Comparison of ENCODE assay signal across 26 cellular contexts in the genomic region with DNA sequence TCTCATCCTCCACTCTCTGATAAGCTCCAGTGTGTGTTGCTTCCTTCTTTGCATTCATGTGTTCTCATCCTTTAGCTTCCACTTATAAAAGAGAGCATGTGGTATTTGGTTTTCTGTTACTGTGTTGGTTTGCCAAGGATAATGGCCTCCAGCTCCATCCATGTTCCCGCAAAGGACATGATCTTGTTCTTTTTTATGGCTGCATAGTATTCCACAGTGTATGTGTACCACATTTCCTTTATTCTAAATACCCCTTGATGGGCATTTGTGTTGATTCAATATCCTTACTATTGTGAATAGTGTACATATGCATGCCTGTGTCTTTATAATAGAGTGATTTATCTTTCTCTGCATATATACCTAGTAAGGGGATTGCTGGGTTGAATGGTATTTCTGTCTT.
"Had no signal": no experiment of that assay in that cellular context is flagged by ENCODE, and none has a peak within 500 bp of the region (broad histone marks: within the 10 kb centered on the region; RNA-seq: fewer than 3 reads in every experiment).

No MANE protein-coding gene starts in this region.

- FAIRE-seq: urothelium cell line had no signal

- H3K4me1 ChIP-seq: stomach, suprapubic skin, testis, thyroid gland, tibial nerve, transverse colon, upper lobe of left lung, upper lobe of right lung, uterus, vagina had no signal

- H3K36me3 ChIP-seq: stomach, suprapubic skin, thoracic aorta, thyroid gland, tibial nerve, transverse colon, upper lobe of left lung, upper lobe of right lung, uterus, vagina had no signal

- H3K27ac ChIP-seq: stomach, suprapubic skin, testis, thyroid gland, tibial nerve, transverse colon, upper lobe of left lung, upper lobe of right lung, uterus, vagina had no signal

- H3K4me3 ChIP-seq: stomach, suprapubic skin, testis, thoracic aorta, thyroid gland, tibial nerve, transverse colon, upper lobe of left lung, upper lobe of right lung, uterus, vagina had no signal

- H3K27me3 ChIP-seq: stomach, suprapubic skin, testis, thyroid gland, tibial nerve, transverse colon, upper lobe of left lung, uterus, vagina had no signal

- ATAC-seq: stimulated activated effector memory CD8-positive, alpha-beta T cell treated with anti-CD3 and anti-CD28 coated beads, Interleukin-12 subunit alpha, Interleukin-12 subunit beta, amount 100 ng/mL, for 72 hours; stimulated activated memory B cell treated with anti-CD40 and anti-IgM and Interleukin-4, amounts not matched to agents 10 μg/mL and 1 μg/mL and 100 μg/mL, for 72 hours; stimulated activated naive B cell treated with anti-CD40 and anti-IgM and Interleukin-4, amounts not matched to agents 10 μg/mL and 1 μg/mL and 100 μg/mL, for 72 hours; stimulated activated naive CD8-positive, alpha-beta T cell treated with anti-CD3 and anti-CD28 coated beads, Interleukin-15, amount 100 ng/mL, for 72 hours; stimulated activated naive CD8-positive, alpha-beta T cell treated with anti-CD3 and anti-CD28 coated beads, Interleukin-15, Interleukin-2, amounts not matched to agents 100 U/mL and 50 U/mL, for 24 hours; upper lobe of right lung had no signal

- H3K9me3 ChIP-seq: suprapubic skin, testis, thoracic aorta, thyroid gland, transverse colon, upper lobe of right lung, uterus, vagina had no signal

- DNase-seq: stimulated activated CD4-positive, alpha-beta T cell treated with anti-CD3 and anti-CD28 coated beads, Interleukin-2, amount 100 ng/mL, for 48 hours; stimulated activated CD4-positive, alpha-beta T cell treated with anti-CD3 and anti-CD28 coated beads, Interleukin-4, amount 100 ng/mL, for 1 hour; stimulated activated CD4-positive, alpha-beta T cell treated with anti-CD3 and anti-CD28 coated beads, Interleukin-4, amount 100 ng/mL, for 24 hours; stimulated activated CD4-positive, alpha-beta T cell treated with anti-CD3 and anti-CD28 coated beads, Interleukin-4, amount 100 ng/mL, for 4 hours; stimulated activated CD8-positive, alpha-beta memory T cell treated with anti-CD3 and anti-CD28 coated beads, Interleukin-4, amount 100 ng/mL, for 48 hours; stimulated activated naive B cell treated with anti-CD40 and anti-IgM and Interleukin-4, amounts not matched to agents 10 μg/mL and 1 μg/mL and 100 μg/mL, for 72 hours; stimulated activated naive CD4-positive, alpha-beta T cell; stimulated activated naive CD4-positive, alpha-beta T cell treated with Interleukin-2 at 50 U/mL for 16 hours; stimulated activated naive CD8-positive, alpha-beta T cell treated with anti-CD3 and anti-CD28 coated beads, Interleukin-15, amount 100 ng/mL, for 72 hours; stimulated activated naive CD8-positive, alpha-beta T cell treated with anti-CD3 and anti-CD28 coated beads, Interleukin-15, Interleukin-2, amounts not matched to agents 100 U/mL and 50 U/mL, for 24 hours; stomach; substantia nigra; testis; thyroid gland; transverse colon; trophoblast cell; upper lobe of left lung; upper lobe of right lung; uterus had no signal
